ENCODE assay signal across 24 cellular contexts in the genomic region with DNA sequence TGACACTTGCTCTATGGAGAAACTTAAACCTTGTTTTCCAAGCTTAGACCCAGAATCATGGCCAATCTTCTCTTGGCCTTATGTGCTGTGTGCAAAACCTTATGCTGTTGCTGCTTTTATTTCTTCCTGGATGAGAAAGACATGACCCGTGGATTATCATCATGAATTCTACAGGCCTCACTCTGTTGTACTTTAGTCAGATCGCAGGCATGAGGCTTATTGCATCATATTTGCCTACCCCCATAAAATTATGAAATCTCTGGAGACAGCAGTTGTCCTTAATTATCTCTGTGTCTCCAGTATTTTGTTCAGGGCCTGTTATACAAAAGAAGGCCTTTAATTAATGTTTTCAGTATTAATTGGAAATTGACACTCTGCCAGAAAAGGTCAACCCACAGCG.
DNase-seq lines count a peak whose midpoint lies in the region; ATAC-seq and TF ChIP-seq lines count a peak whose summit lies in the region.
"Had no signal": no experiment of that assay in that cellular context is flagged by ENCODE, and none has a peak within 500 bp of the region (broad histone marks: within the 10 kb centered on the region; RNA-seq: fewer than 3 reads in every experiment).

No MANE protein-coding gene starts in this region.

- H3K9me3 ChIP-seq in liver (ENCODE audit: control insufficient read depth in 4 of 4, low read length in 3 of 4): no peaks in the 10 kb centered on the region
- H3K9me3 ChIP-seq: esophagus squamous epithelium, HAP-1, heart left ventricle, left lung, sigmoid colon, SK-N-SH had no signal

- no peak overlapping the region for H3K27ac ChIP-seq in liver (ENCODE audit: low read depth in 1 of 2, low read length in 2 of 2)
- H3K27ac ChIP-seq: brain microvascular endothelial cell, esophagus squamous epithelium, heart left ventricle, left lung, sigmoid colon had no signal

- DNase-seq in AG09309 (ENCODE audit: low read depth) (peak; percentile 67), HCEC 1CT (peak; percentile 64), cardiac fibroblast (ENCODE audit: low read depth in 2 of 2) (peak; percentile 41 to 49), SIG-M5 (lab: John Stamatoyannopoulos, UW) (no peak), T-helper 1 cell (no peak)
- DNase-seq: activated CD4-positive, alpha-beta memory T cell treated with anti-CD3 and anti-CD28 coated beads, Interleukin-2, amount 10 ng/mL, durations not matched to agents 7 days and 5 days; activated gamma-delta T cell treated with Interleukin-2 at 50 U/mL for 16 hours; activated T-cell treated with anti-CD3 and anti-CD28 coated beads for 4 hours; brain microvascular endothelial cell; CD4-positive, CD25-positive, alpha-beta regulatory T cell; DMS 273 treated with DMSO at 0.1 percent for 48 hours; endodermal cell; esophagus squamous epithelium; heart left ventricle; left lung; MM.1S; NCI-H2029; NCI-H446; sigmoid colon; SK-N-SH had no signal

- H3K9ac ChIP-seq in liver (ENCODE audit: low read depth in 1 of 2, low read length in 2 of 2): no peak overlapping the region
- H3K9ac ChIP-seq: SK-N-SH had no signal

- H3K4me3 ChIP-seq in AG09309 (ENCODE audit: control insufficient read depth, low read depth, low read length) (no peak overlapping the region), cardiac fibroblast (replicated peaks in 1 of 2; ENCODE audit: low read depth in 2 of 2, low read length in 2 of 2) (no peak overlapping the region), liver (ENCODE audit: low read depth in 1 of 3, low read length in 3 of 3) (no peak overlapping the region)
- H3K4me3 ChIP-seq: esophagus squamous epithelium, HAP-1, heart left ventricle, left lung, sigmoid colon had no signal

- no peak for ATAC-seq in activated CD4-positive, CD25-positive, alpha-beta regulatory T cell treated with anti-CD3 and anti-CD28 coated beads, Interleukin-2, amount 50 U/mL, for 24 hours
- ATAC-seq: heart left ventricle, left lung, WTC11 had no signal

- 28% methylated on average over 3 of the region's 3 CpGs for WGBS in liver

- H3K27me3 ChIP-seq in liver (ENCODE audit: control insufficient read depth in 4 of 4, insufficient read depth in 4 of 4, low read length in 3 of 4): no peaks in the 10 kb centered on the region
- H3K27me3 ChIP-seq: brain microvascular endothelial cell, heart left ventricle, left lung, sigmoid colon had no signal

- H3K36me3 ChIP-seq in liver (ENCODE audit: control insufficient read depth in 4 of 4, insufficient read depth in 3 of 4, low read depth in 1 of 4, low read length in 3 of 4): no peaks in the 10 kb centered on the region
- H3K36me3 ChIP-seq: brain microvascular endothelial cell, esophagus squamous epithelium, HAP-1, heart left ventricle, left lung, sigmoid colon had no signal

- peak in 1 of 2 donors; percentile 33 for TF ChIP-seq RAD21 in liver (IDR thresholded peaks at IDR 0.05)

- no peak for TF ChIP-seq CTCF in AG09309 (IDR thresholded peaks at IDR 0.05; ENCODE audit: control insufficient read depth, insufficient read depth, low read depth, low read length, missing control alignments)
- TF ChIP-seq CTCF in cardiac fibroblast (IDR thresholded peaks at IDR 0.05; ENCODE audit: low read depth, low read length): no peak
- TF ChIP-seq CTCF in liver (IDR thresholded peaks at IDR 0.05; ENCODE audit: low read depth, low read length, missing input control): no peak

- H3K4me1 ChIP-seq in liver (ENCODE audit: control insufficient read depth in 4 of 4, insufficient read depth in 4 of 4, low read length in 3 of 4): peaks cover 7 to 15% (median 13%) of the 10 kb centered on the region in 4 donors
- H3K4me1 ChIP-seq: HAP-1, left lung, sigmoid colon had no signal

TF ChIP-seq in liver, 16 proteins besides CTCF, POLR2A, EP300 and RAD21:
- TF ChIP-seq FOXA2 (IDR thresholded peaks at IDR 0.05) (no peak), RXRA (IDR thresholded peaks at IDR 0.05) (peak; percentile 44 to 75), YY1 (IDR thresholded peaks at IDR 0.05) (peak; percentile 62), HNF4G (IDR thresholded peaks at IDR 0.05) (peak; percentile 48), HNF4A (conservative IDR thresholded peaks at IDR 0.05) (peak; percentile 80 to 85), SP1 (IDR thresholded peaks at IDR 0.05) (peak; percentile 49), NR2F2 (IDR thresholded peaks at IDR 0.05) (no peak), TAF1 (conservative IDR thresholded peaks at IDR 0.05) (no peak), FOXA1 (IDR thresholded peaks at IDR 0.05) (no peak), JUND (IDR thresholded peaks at IDR 0.05) (peak in 1 of 2 donors; percentile 31), EGR1 (IDR thresholded peaks at IDR 0.05; ENCODE audit: low read depth in 2 of 2) (no peak), GABPA (IDR thresholded peaks at IDR 0.05 in 1 of 2, conservative IDR thresholded peaks at IDR 0.05 in 1 of 2) (no peak)
- TF ChIP-seq, protein P1, sequence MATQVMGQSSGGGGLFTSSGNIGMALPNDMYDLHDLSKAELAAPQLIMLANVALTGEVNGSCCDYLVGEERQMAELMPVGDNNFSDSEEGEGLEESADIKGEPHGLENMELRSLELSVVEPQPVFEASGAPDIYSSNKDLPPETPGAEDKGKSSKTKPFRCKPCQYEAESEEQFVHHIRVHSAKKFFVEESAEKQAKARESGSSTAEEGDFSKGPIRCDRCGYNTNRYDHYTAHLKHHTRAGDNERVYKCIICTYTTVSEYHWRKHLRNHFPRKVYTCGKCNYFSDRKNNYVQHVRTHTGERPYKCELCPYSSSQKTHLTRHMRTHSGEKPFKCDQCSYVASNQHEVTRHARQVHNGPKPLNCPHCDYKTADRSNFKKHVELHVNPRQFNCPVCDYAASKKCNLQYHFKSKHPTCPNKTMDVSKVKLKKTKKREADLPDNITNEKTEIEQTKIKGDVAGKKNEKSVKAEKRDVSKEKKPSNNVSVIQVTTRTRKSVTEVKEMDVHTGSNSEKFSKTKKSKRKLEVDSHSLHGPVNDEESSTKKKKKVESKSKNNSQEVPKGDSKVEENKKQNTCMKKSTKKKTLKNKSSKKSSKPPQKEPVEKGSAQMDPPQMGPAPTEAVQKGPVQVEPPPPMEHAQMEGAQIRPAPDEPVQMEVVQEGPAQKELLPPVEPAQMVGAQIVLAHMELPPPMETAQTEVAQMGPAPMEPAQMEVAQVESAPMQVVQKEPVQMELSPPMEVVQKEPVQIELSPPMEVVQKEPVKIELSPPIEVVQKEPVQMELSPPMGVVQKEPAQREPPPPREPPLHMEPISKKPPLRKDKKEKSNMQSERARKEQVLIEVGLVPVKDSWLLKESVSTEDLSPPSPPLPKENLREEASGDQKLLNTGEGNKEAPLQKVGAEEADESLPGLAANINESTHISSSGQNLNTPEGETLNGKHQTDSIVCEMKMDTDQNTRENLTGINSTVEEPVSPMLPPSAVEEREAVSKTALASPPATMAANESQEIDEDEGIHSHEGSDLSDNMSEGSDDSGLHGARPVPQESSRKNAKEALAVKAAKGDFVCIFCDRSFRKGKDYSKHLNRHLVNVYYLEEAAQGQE (IDR thresholded peaks at IDR 0.05): peak; percentile 81
- TF ChIP-seq, protein P2, sequence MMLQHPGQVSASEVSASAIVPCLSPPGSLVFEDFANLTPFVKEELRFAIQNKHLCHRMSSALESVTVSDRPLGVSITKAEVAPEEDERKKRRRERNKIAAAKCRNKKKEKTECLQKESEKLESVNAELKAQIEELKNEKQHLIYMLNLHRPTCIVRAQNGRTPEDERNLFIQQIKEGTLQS (IDR thresholded peaks at IDR 0.05): peak; percentile 54
- TF ChIP-seq, protein P3, sequence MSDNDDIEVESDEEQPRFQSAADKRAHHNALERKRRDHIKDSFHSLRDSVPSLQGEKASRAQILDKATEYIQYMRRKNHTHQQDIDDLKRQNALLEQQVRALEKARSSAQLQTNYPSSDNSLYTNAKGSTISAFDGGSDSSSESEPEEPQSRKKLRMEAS (IDR thresholded peaks at IDR 0.05): peak; percentile 80
- TF ChIP-seq, protein P4, sequence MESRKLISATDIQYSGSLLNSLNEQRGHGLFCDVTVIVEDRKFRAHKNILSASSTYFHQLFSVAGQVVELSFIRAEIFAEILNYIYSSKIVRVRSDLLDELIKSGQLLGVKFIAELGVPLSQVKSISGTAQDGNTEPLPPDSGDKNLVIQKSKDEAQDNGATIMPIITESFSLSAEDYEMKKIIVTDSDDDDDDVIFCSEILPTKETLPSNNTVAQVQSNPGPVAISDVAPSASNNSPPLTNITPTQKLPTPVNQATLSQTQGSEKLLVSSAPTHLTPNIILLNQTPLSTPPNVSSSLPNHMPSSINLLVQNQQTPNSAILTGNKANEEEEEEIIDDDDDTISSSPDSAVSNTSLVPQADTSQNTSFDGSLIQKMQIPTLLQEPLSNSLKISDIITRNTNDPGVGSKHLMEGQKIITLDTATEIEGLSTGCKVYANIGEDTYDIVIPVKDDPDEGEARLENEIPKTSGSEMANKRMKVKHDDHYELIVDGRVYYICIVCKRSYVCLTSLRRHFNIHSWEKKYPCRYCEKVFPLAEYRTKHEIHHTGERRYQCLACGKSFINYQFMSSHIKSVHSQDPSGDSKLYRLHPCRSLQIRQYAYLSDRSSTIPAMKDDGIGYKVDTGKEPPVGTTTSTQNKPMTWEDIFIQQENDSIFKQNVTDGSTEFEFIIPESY (IDR thresholded peaks at IDR 0.05): peak; percentile 58

Comparison
In these comparisons a context has a peak if more than half of its experiments do, and no peak if none do; other contexts are left out.
1. DNase-seq: peak in AG09309 (single experiment), HCEC 1CT (single experiment) and cardiac fibroblast (2 of 2); none in SIG-M5 (single experiment) and T-helper 1 cell (0 of 5).